9 cellular contexts compared by ENCODE assay signal in the genomic region with DNA sequence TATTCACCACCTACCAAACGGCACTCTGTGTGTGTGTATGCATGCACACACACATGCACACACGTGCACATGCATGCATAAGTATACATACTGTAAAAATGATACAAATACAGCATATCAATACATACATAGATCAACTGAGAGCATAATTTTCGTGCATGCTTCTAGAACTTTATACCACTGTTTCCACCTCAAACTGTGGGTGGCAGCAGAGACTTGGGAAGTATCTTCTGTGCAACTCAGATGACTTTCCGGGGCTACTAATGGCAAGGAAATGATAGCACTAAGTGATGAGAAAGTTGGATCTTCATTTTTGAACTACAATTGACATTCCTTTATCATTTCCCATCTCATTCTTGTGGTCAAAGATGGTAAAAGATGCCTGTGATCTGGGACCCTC.
DNase-seq lines count a peak whose midpoint lies in the region; ATAC-seq and TF ChIP-seq lines count a peak whose summit lies in the region.
"Had no signal": no experiment of that assay in that cellular context is flagged by ENCODE, and none has a peak within 500 bp of the region (broad histone marks: within the 10 kb centered on the region; RNA-seq: fewer than 3 reads in every experiment).

No MANE protein-coding gene starts in this region.

- H3K27me3 Mint-ChIP-seq in nephron (ENCODE audit: low read depth): no peaks in the 10 kb centered on the region
- H3K27me3 Mint-ChIP-seq in activated CD4-positive, alpha-beta T cell treated with anti-CD3 and anti-CD28 coated beads for 36 hours: no peaks in the 10 kb centered on the region

- H3K27me3 ChIP-seq in Karpas-422 (ENCODE audit: low read length): no peaks in the 10 kb centered on the region

- H3K4me1 Mint-ChIP-seq in nephron: peaks cover 22% of the 10 kb centered on the region
- no peaks in the 10 kb centered on the region for H3K4me1 Mint-ChIP-seq in activated CD4-positive, alpha-beta T cell treated with anti-CD3 and anti-CD28 coated beads for 36 hours

- CTCF ChIA-PET in GM10248 (lab: Yijun Ruan, JAX): no interaction called here
- CTCF ChIA-PET in activated CD4-positive, alpha-beta T cell treated with anti-CD3 and anti-CD28 coated beads for 36 hours (lab: Charles Lee): no interaction called here

- ATAC-seq in omental fat pad (ENCODE audit: low FRiP score): no peak
- no peak for ATAC-seq in activated CD4-positive, alpha-beta T cell treated with anti-CD3 and anti-CD28 coated beads for 36 hours

- no peaks in the 10 kb centered on the region for H3K4me1 ChIP-seq in Karpas-422 (ENCODE audit: low read length)

- no peak overlapping the region for H2AFZ ChIP-seq in Karpas-422 (ENCODE audit: low read length)

- DNase-seq in GM10248 (ENCODE audit: extremely low spot score) (no peak), Karpas-422 (peak; percentile 68), choroid plexus epithelial cell (ENCODE audit: low read depth) (peak; percentile 1), omental fat pad (ENCODE audit: low spot score) (no peak)
- DNase-seq in activated CD4-positive, alpha-beta T cell treated with anti-CD3 and anti-CD28 coated beads for 36 hours: no peak
- DNase-seq in activated naive CD4-positive, alpha-beta T cell treated with Interleukin-2 at 50 U/mL for 16 hours: no peak
- DNase-seq: activated CD4-positive, alpha-beta T cell treated with anti-CD3 and anti-CD28 coated beads for 4 hours; NCI-H446 treated with DMSO at 0.1 percent for 48 hours had no signal

- no peaks in the 10 kb centered on the region for H3K9me3 Mint-ChIP-seq in nephron
- no peaks in the 10 kb centered on the region for H3K9me3 Mint-ChIP-seq in activated CD4-positive, alpha-beta T cell treated with anti-CD3 and anti-CD28 coated beads for 36 hours (ENCODE audit: low read depth)

- POLR2A ChIA-PET in GM10248 (lab: Yijun Ruan, JAX): no interaction called here
- POLR2A ChIA-PET in activated CD4-positive, alpha-beta T cell treated with anti-CD3 and anti-CD28 coated beads for 36 hours (lab: Charles Lee): no interaction called here

- no peak overlapping the region for H3K9ac ChIP-seq in Karpas-422 (ENCODE audit: low read length)

- H3K36me3 ChIP-seq in Karpas-422 (ENCODE audit: insufficient read depth, low read length): no peaks in the 10 kb centered on the region

- TF ChIP-seq CTCF in GM10248 (IDR thresholded peaks at IDR 0.05; ENCODE audit: control extremely low read depth, extremely low read depth, low read depth, missing control alignments): peak; percentile 27
- peak; percentile 4 for TF ChIP-seq CTCF in choroid plexus epithelial cell (conservative IDR thresholded peaks at IDR 0.05; ENCODE audit: low read depth, low read length)
- TF ChIP-seq CTCF in nephron (IDR thresholded peaks at IDR 0.05; ENCODE audit: unreplicated experiment in 3 of 3): peak; percentile 30 to 56 (median 51)
- no peak for TF ChIP-seq CTCF in omental fat pad (IDR thresholded peaks at IDR 0.05)

- H3K4me3 Mint-ChIP-seq in nephron: no peak overlapping the region
- no peak overlapping the region for H3K4me3 Mint-ChIP-seq in activated CD4-positive, alpha-beta T cell treated with anti-CD3 and anti-CD28 coated beads for 36 hours

- no peaks in the 10 kb centered on the region for H3K36me3 Mint-ChIP-seq in nephron (ENCODE audit: low read depth)
- no peaks in the 10 kb centered on the region for H3K36me3 Mint-ChIP-seq in activated CD4-positive, alpha-beta T cell treated with anti-CD3 and anti-CD28 coated beads for 36 hours (ENCODE audit: low read depth)

- no peaks in the 10 kb centered on the region for H3K9me2 ChIP-seq in Karpas-422 (replicated peaks; ENCODE audit: insufficient read depth, low read length)

- no peak overlapping the region for H3K27ac Mint-ChIP-seq in nephron
- no peak overlapping the region for H3K27ac Mint-ChIP-seq in activated CD4-positive, alpha-beta T cell treated with anti-CD3 and anti-CD28 coated beads for 36 hours

- intact Hi-C loops in activated CD4-positive, alpha-beta T cell treated with anti-CD3 and anti-CD28 coated beads for 36 hours (cut with DNase I, micrococcal nuclease): no loop called here

- no peak overlapping the region for H3K4me2 ChIP-seq in Karpas-422 (ENCODE audit: low read depth, low read length, poor library complexity, severe bottlenecking)

- H3K9me3 ChIP-seq in Karpas-422 (ENCODE audit: low read length): no peaks in the 10 kb centered on the region

- H3K27ac ChIP-seq in Karpas-422 (ENCODE audit: low read length): no peak overlapping the region

- no peaks in the 10 kb centered on the region for H4K20me1 ChIP-seq in Karpas-422 (ENCODE audit: insufficient read depth, low read depth, low read length)

- no peaks in the 10 kb centered on the region for H3K79me2 ChIP-seq in Karpas-422 (ENCODE audit: low read length)

- H3K4me3 ChIP-seq in Karpas-422 (ENCODE audit: low read length) (no peak overlapping the region), choroid plexus epithelial cell (ENCODE audit: low read depth, low read length) (no peak overlapping the region)

Comparison
In these comparisons a context has a peak if more than half of its experiments do, and no peak if none do; other contexts are left out.
1. DNase-seq: peak in Karpas-422 (single experiment) and choroid plexus epithelial cell (single experiment); none in GM10248 (single experiment), omental fat pad (single experiment), activated CD4-positive, alpha-beta T cell treated with anti-CD3 and anti-CD28 coated beads for 36 hours (single experiment) and activated naive CD4-positive, alpha-beta T cell treated with Interleukin-2 at 50 U/mL for 16 hours (single experiment).
2. CTCF ChIP-seq: peak in GM10248 (single experiment), choroid plexus epithelial cell (single experiment) and nephron (3 of 3); none in omental fat pad (0 of 3).